ENCODE assay signal across 17 cellular contexts in the genomic region with DNA sequence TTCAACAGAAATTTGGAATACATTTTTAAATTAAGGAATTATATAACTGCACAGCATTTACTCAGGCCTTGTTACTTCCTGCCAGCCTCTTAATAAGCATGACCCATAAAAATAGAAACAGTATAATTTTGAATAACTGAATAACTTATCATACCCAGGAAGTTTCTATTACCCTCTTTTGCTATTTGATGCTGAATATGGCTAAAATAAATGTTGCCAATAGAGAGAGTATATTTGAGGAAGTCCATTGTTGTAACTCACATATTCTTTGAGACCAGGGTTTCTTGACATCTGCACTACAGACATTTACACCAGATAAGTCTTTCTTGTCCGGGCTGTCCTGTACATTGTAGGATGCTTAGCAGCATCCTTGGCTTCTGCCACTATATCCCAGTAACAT.
"Had no signal": no experiment of that assay in that cellular context is flagged by ENCODE, and none has a peak within 500 bp of the region (broad histone marks: within the 10 kb centered on the region; RNA-seq: fewer than 3 reads in every experiment).

No MANE protein-coding gene starts in this region.

- H3K36me3 ChIP-seq: brain microvascular endothelial cell, esophagus squamous epithelium, pancreas, sigmoid colon, spleen, thoracic aorta had no signal

- H3K4me3 ChIP-seq: esophagus squamous epithelium, pancreas, sigmoid colon, spleen, thoracic aorta had no signal

- H3K9me3 ChIP-seq: esophagus squamous epithelium, pancreas, sigmoid colon, spleen, thoracic aorta had no signal

- H3K27ac Mint-ChIP-seq: activated CD4-positive, alpha-beta T cell treated with anti-CD3 and anti-CD28 coated beads, Interleukin-2, amount 10 ng/mL, durations not matched to agents 24 days and 14 days; activated CD8-positive, alpha-beta T cell treated with anti-CD3 and anti-CD28 coated beads, Interleukin-2, amount 10 ng/mL, durations not matched to agents 7 days and 5 days; T-helper 2 cell treated with Interferon-gamma antibody and Interleukin-4, amounts not matched to agents 5 μg/mL and 100 μg/mL, for 36 hours had no signal

- H3K27me3 ChIP-seq: brain microvascular endothelial cell, esophagus squamous epithelium, pancreas, sigmoid colon, spleen had no signal

- H3K4me1 ChIP-seq: esophagus squamous epithelium, pancreas had no signal

- H3K4me3 Mint-ChIP-seq: activated CD4-positive, alpha-beta T cell treated with anti-CD3 and anti-CD28 coated beads, Interleukin-2, amount 10 ng/mL, durations not matched to agents 24 days and 14 days; activated CD8-positive, alpha-beta T cell treated with anti-CD3 and anti-CD28 coated beads, Interleukin-2, amount 10 ng/mL, durations not matched to agents 7 days and 5 days; T-helper 2 cell treated with Interferon-gamma antibody and Interleukin-4, amounts not matched to agents 5 μg/mL and 100 μg/mL, for 36 hours had no signal

- ATAC-seq: activated CD8-positive, alpha-beta T cell treated with anti-CD3 and anti-CD28 coated beads, Interleukin-2, amount 10 ng/mL, durations not matched to agents 7 days and 5 days; pancreas had no signal

- DNase-seq: activated CD4-positive, alpha-beta T cell treated with anti-CD3 and anti-CD28 coated beads, Interleukin-2, amount 10 ng/mL, durations not matched to agents 24 days and 14 days; activated CD4-positive, CD25-positive, alpha-beta regulatory T cell; activated CD8-positive, alpha-beta memory T cell treated with anti-CD3 and anti-CD28 coated beads, Interleukin-2, amount 50 U/mL, for 4 hours; activated CD8-positive, alpha-beta T cell treated with anti-CD3 and anti-CD28 coated beads, Interleukin-2, amount 10 ng/mL, durations not matched to agents 7 days and 5 days; activated naive CD4-positive, alpha-beta T cell; anterior cingulate cortex; brain microvascular endothelial cell; cortex of kidney; effector CD4-positive, alpha-beta T cell; esophagus squamous epithelium; glutamatergic neuron; kidney glomerular epithelial cell; pancreas; sigmoid colon; spleen had no signal

- H3K9me3 Mint-ChIP-seq: activated CD4-positive, alpha-beta T cell treated with anti-CD3 and anti-CD28 coated beads, Interleukin-2, amount 10 ng/mL, durations not matched to agents 24 days and 14 days; T-helper 2 cell treated with Interferon-gamma antibody and Interleukin-4, amounts not matched to agents 5 μg/mL and 100 μg/mL, for 36 hours had no signal

- H3K27me3 Mint-ChIP-seq: activated CD4-positive, alpha-beta T cell treated with anti-CD3 and anti-CD28 coated beads, Interleukin-2, amount 10 ng/mL, durations not matched to agents 24 days and 14 days had no signal

- H3K27ac ChIP-seq: brain microvascular endothelial cell, esophagus squamous epithelium, pancreas, sigmoid colon, thoracic aorta had no signal
